ENCODE assay signal across 1 cellular context in the genomic region with DNA sequence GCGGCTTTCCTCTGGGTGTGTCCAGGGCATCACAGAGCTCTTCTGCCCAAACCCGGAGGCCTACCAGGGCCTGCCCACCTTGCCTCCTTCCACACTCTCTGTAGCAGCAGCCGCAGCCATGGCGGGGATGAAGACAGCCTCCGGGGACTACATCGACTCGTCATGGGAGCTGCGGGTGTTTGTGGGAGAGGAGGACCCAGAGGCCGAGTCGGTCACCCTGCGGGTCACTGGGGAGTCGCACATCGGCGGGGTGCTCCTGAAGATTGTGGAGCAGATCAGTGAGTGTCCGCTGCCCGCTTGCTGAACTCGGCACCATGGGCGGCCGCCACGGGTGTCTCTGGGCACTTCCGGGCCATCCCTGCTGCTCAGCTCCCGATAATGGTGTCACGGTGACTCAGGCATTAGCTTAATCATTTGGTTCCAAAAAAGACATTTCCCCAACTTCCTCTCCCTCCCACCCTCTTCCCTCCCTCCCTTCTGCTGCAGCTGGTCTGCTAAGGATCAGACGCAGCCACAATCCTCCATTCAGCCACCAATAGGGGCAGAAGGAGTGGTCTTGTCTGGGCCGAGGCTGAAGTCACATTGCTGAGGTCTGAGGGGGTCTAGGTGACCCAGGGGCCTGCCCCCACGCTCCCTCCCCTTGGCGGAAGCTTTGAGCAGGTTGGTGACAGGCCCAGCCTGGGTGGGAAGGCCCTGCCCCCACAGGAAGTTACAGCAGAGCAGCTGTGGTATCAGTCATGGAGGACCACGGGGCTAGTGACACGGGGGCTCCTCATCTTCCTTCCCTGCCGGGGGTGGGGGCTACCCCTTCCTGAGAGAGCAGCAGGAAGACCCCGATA.
TF ChIP-seq lines count a peak whose summit lies in the region.

No MANE protein-coding gene starts in this region.

TF ChIP-seq in H1, 55 proteins besides CTCF, POLR2A, EP300 and RAD21:
- TF ChIP-seq NRF1 (IDR thresholded peaks at IDR 0.05; ENCODE audit: low read depth, low read length) (no peak), SIX5 (IDR thresholded peaks at IDR 0.05; ENCODE audit: low read depth, low read length) (no peak), CTBP2 (IDR thresholded peaks at IDR 0.05; ENCODE audit: borderline replicate concordance, insufficient read depth, insufficient read length, low read length) (no peak), BACH1 (IDR thresholded peaks at IDR 0.05; ENCODE audit: low read length) (no peak), POLR2AphosphoS5 (IDR thresholded peaks at IDR 0.05; ENCODE audit: low read depth, low read length) (no peak), CBX8 (IDR thresholded peaks at IDR 0.05; ENCODE audit: borderline replicate concordance, low read depth, low read length) (no peak), TBP (IDR thresholded peaks at IDR 0.05; ENCODE audit: low read depth, low read length) (no peak), EGR1 (IDR thresholded peaks at IDR 0.05; ENCODE audit: borderline replicate concordance, low read depth, low read length) (no peak), CHD1 (IDR thresholded peaks at IDR 0.05; ENCODE audit: low read depth, low read length) (no peak), TCF12 (IDR thresholded peaks at IDR 0.05; ENCODE audit: low read depth, low read length) (no peak), BRCA1 (IDR thresholded peaks at IDR 0.05; ENCODE audit: low read depth, low read length) (no peak), ZNF274 (IDR thresholded peaks at IDR 0.05; ENCODE audit: borderline replicate concordance, extremely low read depth, low read length) (no peak), RNF2 (IDR thresholded peaks at IDR 0.05; ENCODE audit: borderline replicate concordance, low read depth, low read length, missing control alignments, poor library complexity, severe bottlenecking) (no peak), RFX5 (IDR thresholded peaks at IDR 0.05; ENCODE audit: borderline replicate concordance, low read depth, low read length) (no peak), MAFK (IDR thresholded peaks at IDR 0.05; ENCODE audit: low read depth, low read length) (no peak)
